In genomic region chr22:18549458-18550179, GRCh38 we compare ENCODE assay signal across 1 cellular context.
A peak's percentile ranks its signal among the peaks of the same experiment; 100 is the strongest.
TF ChIP-seq lines count a peak whose summit lies in the region.

No MANE protein-coding gene starts in this region.

TF ChIP-seq in K562, 482 proteins besides CTCF, POLR2A, EP300 and RAD21:
- TF ChIP-seq NFIC (IDR thresholded peaks at IDR 0.05): peak; percentile 57
